In genomic region chr16:22924492-22924891, GRCh38 we compare ENCODE assay signal across 29 cellular contexts.
DNase-seq lines count a peak whose midpoint lies in the region; ATAC-seq and TF ChIP-seq lines count a peak whose summit lies in the region.
"Had no signal": no experiment of that assay in that cellular context is flagged by ENCODE, and none has a peak within 500 bp of the region (broad histone marks: within the 10 kb centered on the region; RNA-seq: fewer than 3 reads in every experiment).

No MANE protein-coding gene starts in this region.

- H3K9me3 ChIP-seq in HEK293 (ENCODE audit: control insufficient read depth, insufficient read depth, low read depth, low read length), result no peaks in the 10 kb centered on the region
- H3K9me3 ChIP-seq: esophagus squamous epithelium, lower lobe of right lung, upper lobe of left lung had no signal

- intact Hi-C loops in sciatic nerve (cut with DNase I), result no loop called here

- peak; percentile 52 for DNase-seq in DMS53 (lab: John Stamatoyannopoulos, UW)
- DNase-seq in DMS53 treated with DMSO at 0.1 percent for 48 hours (lab: John Stamatoyannopoulos, UW; ENCODE audit: unreplicated experiment), result no peak
- peak; percentile 84 for DNase-seq in NCI-H2196 treated with DMSO at 0.1 percent for 48 hours (lab: John Stamatoyannopoulos, UW; ENCODE audit: unreplicated experiment)
- peak; percentile 58 to 66 for DNase-seq in foreskin keratinocyte
- DNase-seq in stimulated activated CD8-positive, alpha-beta memory T cell treated with anti-CD3 and anti-CD28 coated beads, Interleukin-4, amount 100 ng/mL, for 48 hours, result no peak
- DNase-seq in OCI-M1 (lab: John Stamatoyannopoulos, UW), result no peak
- no peak for DNase-seq in sciatic nerve (ENCODE audit: low spot score)
- DNase-seq: activated CD4-positive, alpha-beta T cell treated with anti-CD3 and anti-CD28 coated beads, Interleukin-2, amount 50 U/mL, for 48 hours; activated naive CD8-positive, alpha-beta T cell treated with anti-CD3 and anti-CD28 coated beads, Interleukin-2, amount 50 U/mL, for 24 hours; activated T-cell treated with anti-CD3 and anti-CD28 coated beads, Interleukin-2, amount 50 U/mL, for 72 hours; central memory CD4-positive, alpha-beta T cell; DND-41; esophagus squamous epithelium; GF-D8; Kasumi-1; lower lobe of right lung; naive thymus-derived CD4-positive, alpha-beta T cell; NCI-H187; NCI-H446; Right ventricle myocardium superior; stimulated activated naive B cell treated with anti-CD40 and anti-IgM and Interleukin-4, amounts not matched to agents 10 μg/mL and 1 μg/mL and 100 μg/mL, for 72 hours; substantia nigra; T-helper 2 cell; upper lobe of left lung had no signal

- peaks cover 23% of the 10 kb centered on the region for H3K4me1 ChIP-seq in HEK293 (ENCODE audit: control insufficient read depth, insufficient read depth, low read length)
- H3K4me1 ChIP-seq in foreskin keratinocyte, result no peaks in the 10 kb centered on the region
- H3K4me1 ChIP-seq: esophagus squamous epithelium, lower lobe of right lung, upper lobe of left lung had no signal

- POLR2A ChIA-PET in HEK293 (lab: Yijun Ruan, JAX), result no interaction called here

- H3K4me3 ChIP-seq in HEK293 (ENCODE audit: low read depth, low read length), result no peak overlapping the region
- H3K4me3 ChIP-seq: BLaER1 treated with 17β-estradiol and CSF1 and Interleukin-3, amounts not matched to agents 10 nM and 100 nM; esophagus squamous epithelium; lower lobe of right lung; upper lobe of left lung had no signal

- no peak overlapping the region for H3K27ac ChIP-seq in HEK293 (ENCODE audit: extremely low read depth, low read depth, low read length)
- no peak overlapping the region for H3K27ac ChIP-seq in foreskin keratinocyte
- H3K27ac ChIP-seq: 22Rv1; BLaER1 treated with 17β-estradiol and CSF1 and Interleukin-3, amounts not matched to agents 10 nM and 100 nM; esophagus squamous epithelium; lower lobe of right lung; upper lobe of left lung had no signal

- TF ChIP-seq CTCF in HEK293 (tag by site-specific recombination; IDR thresholded peaks at IDR 0.05) (no peak), foreskin keratinocyte (conservative IDR thresholded peaks at IDR 0.05) (no peak)

- peak; percentile 53 for ATAC-seq in foreskin keratinocyte
- no peak for ATAC-seq in sciatic nerve
- ATAC-seq: activated CD4-positive, CD25-positive, alpha-beta regulatory T cell treated with anti-CD3 and anti-CD28 coated beads, Interleukin-2, amount 50 U/mL, for 24 hours; activated naive CD8-positive, alpha-beta T cell treated with anti-CD3 and anti-CD28 coated beads, Interleukin-2, amount 50 U/mL, for 24 hours; activated T-cell treated with anti-CD3 and anti-CD28 coated beads, Interleukin-2, amount 50 U/mL, for 72 hours; HCT116; lower lobe of right lung; naive thymus-derived CD4-positive, alpha-beta T cell; stimulated activated naive B cell treated with anti-CD40 and anti-IgM and Interleukin-4, amounts not matched to agents 10 μg/mL and 1 μg/mL and 100 μg/mL, for 72 hours had no signal

- CTCF ChIA-PET in HEK293 (lab: Yijun Ruan, JAX), result no interaction called here

- H3K36me3 ChIP-seq in HEK293 (ENCODE audit: control insufficient read depth in 2 of 2, insufficient read depth in 1 of 2, low read length in 2 of 2), result no peaks in the 10 kb centered on the region
- H3K36me3 ChIP-seq: BLaER1 treated with 17β-estradiol and CSF1 and Interleukin-3, amounts not matched to agents 10 nM and 100 nM; esophagus squamous epithelium; lower lobe of right lung; upper lobe of left lung had no signal

- peaks cover 43% of the 10 kb centered on the region for H3K27me3 ChIP-seq in foreskin keratinocyte
- H3K27me3 ChIP-seq: BLaER1 treated with 17β-estradiol and CSF1 and Interleukin-3, amounts not matched to agents 10 nM and 100 nM; upper lobe of left lung had no signal

TF ChIP-seq in HEK293, 187 proteins besides CTCF, POLR2A, EP300 and RAD21:
- TF ChIP-seq KLF17 (tag by site-specific recombination; IDR thresholded peaks at IDR 0.05), result no peak
- 0 out of 2 replicates have a peak, but pooled peaks have one; percentile 15 for TF ChIP-seq ZNF10 (tag by site-specific recombination; IDR thresholded peaks at IDR 0.05)

Comparison
In these comparisons a context has a peak if more than half of its experiments do, and no peak if none do; other contexts are left out.
1. DNase-seq: peak in DMS53 (single experiment), NCI-H2196 treated with DMSO at 0.1 percent for 48 hours (single experiment) and foreskin keratinocyte (2 of 2); none in DMS53 treated with DMSO at 0.1 percent for 48 hours (single experiment), stimulated activated CD8-positive, alpha-beta memory T cell treated with anti-CD3 and anti-CD28 coated beads, Interleukin-4, amount 100 ng/mL, for 48 hours (single experiment), OCI-M1 (single experiment) and sciatic nerve (single experiment).